Comparison of ENCODE assay signal across 1 cellular context in the genomic region with DNA sequence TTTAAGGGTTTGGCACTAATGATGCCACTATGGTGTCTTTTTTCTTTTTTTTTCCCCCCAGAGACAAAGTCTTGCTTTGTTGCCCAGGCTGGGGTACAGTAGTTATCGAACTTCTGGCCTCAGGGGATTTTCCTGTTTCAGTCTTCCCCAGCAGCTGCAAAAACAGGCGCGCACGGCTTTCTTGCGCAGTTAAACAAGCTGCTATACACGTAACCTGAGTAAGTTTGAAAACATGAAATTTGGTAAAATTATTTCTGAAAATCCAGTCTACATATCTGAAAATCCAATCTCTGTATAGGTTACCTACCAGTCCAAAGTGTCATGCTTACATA.
TF ChIP-seq lines count a peak whose summit lies in the region.

No MANE protein-coding gene starts in this region.

TF ChIP-seq in K562, 482 proteins besides CTCF, POLR2A, EP300 and RAD21:
- TF ChIP-seq JUN (IDR thresholded peaks at IDR 0.05; ENCODE audit: borderline replicate concordance, low read depth, low read length) (no peak), JUN (CRISPR knock-in tag; IDR thresholded peaks at IDR 0.05; ENCODE audit: borderline replicate concordance) (no peak), ZFX (CRISPR knock-in tag; IDR thresholded peaks at IDR 0.05) (peak; percentile 21; the same call in 1 of the 2 replicates), ZZZ3 (IDR thresholded peaks at IDR 0.05) (no peak), HDGF (IDR thresholded peaks at IDR 0.05) (0 out of 2 replicates have a peak, but pooled peaks have one; percentile 44), NRF1 (conservative IDR thresholded peaks at IDR 0.05 in 1 of 2, IDR thresholded peaks at IDR 0.05 in 1 of 2) (peak; percentile 64 to 71), NCOA2 (IDR thresholded peaks at IDR 0.05; ENCODE audit: partially characterized antibody in 2 of 2) (no peak), HNRNPLL (IDR thresholded peaks at IDR 0.05; ENCODE audit: low read depth, low read length, poor library complexity, severe bottlenecking) (peak; percentile 22), ADNP (tag; IDR thresholded peaks at IDR 0.05) (0 out of 2 replicates have a peak, but pooled peaks have one; percentile 38), SMARCA4 (IDR thresholded peaks at IDR 0.05) (peak; percentile 10; the same call in 1 of the 2 replicates), MYBL2 (IDR thresholded peaks at IDR 0.05; ENCODE audit: low read depth) (no peak), MYBL2 (CRISPR knock-in tag; IDR thresholded peaks at IDR 0.05; ENCODE audit: borderline replicate concordance) (no peak), SMAD1 (IDR thresholded peaks at IDR 0.05; ENCODE audit: low read depth, low read length, partially characterized antibody) (no peak), HMGN3 (IDR thresholded peaks at IDR 0.05; ENCODE audit: borderline replicate concordance, extremely low read depth, insufficient read length, low read depth, low read length) (no peak), ETV6 (IDR thresholded peaks at IDR 0.05; ENCODE audit: borderline replicate concordance in 1 of 2, low read depth in 2 of 2, low read length in 1 of 2) (no peak), ETV6 (CRISPR knock-in tag; IDR thresholded peaks at IDR 0.05; ENCODE audit: borderline replicate concordance) (no peak), ZNF224 (CRISPR knock-in tag; IDR thresholded peaks at IDR 0.05) (no peak), IRF2 (CRISPR knock-in tag; IDR thresholded peaks at IDR 0.05) (no peak), PHTF2 (CRISPR knock-in tag; IDR thresholded peaks at IDR 0.05) (no peak)
- TF ChIP-seq, protein P1, sequence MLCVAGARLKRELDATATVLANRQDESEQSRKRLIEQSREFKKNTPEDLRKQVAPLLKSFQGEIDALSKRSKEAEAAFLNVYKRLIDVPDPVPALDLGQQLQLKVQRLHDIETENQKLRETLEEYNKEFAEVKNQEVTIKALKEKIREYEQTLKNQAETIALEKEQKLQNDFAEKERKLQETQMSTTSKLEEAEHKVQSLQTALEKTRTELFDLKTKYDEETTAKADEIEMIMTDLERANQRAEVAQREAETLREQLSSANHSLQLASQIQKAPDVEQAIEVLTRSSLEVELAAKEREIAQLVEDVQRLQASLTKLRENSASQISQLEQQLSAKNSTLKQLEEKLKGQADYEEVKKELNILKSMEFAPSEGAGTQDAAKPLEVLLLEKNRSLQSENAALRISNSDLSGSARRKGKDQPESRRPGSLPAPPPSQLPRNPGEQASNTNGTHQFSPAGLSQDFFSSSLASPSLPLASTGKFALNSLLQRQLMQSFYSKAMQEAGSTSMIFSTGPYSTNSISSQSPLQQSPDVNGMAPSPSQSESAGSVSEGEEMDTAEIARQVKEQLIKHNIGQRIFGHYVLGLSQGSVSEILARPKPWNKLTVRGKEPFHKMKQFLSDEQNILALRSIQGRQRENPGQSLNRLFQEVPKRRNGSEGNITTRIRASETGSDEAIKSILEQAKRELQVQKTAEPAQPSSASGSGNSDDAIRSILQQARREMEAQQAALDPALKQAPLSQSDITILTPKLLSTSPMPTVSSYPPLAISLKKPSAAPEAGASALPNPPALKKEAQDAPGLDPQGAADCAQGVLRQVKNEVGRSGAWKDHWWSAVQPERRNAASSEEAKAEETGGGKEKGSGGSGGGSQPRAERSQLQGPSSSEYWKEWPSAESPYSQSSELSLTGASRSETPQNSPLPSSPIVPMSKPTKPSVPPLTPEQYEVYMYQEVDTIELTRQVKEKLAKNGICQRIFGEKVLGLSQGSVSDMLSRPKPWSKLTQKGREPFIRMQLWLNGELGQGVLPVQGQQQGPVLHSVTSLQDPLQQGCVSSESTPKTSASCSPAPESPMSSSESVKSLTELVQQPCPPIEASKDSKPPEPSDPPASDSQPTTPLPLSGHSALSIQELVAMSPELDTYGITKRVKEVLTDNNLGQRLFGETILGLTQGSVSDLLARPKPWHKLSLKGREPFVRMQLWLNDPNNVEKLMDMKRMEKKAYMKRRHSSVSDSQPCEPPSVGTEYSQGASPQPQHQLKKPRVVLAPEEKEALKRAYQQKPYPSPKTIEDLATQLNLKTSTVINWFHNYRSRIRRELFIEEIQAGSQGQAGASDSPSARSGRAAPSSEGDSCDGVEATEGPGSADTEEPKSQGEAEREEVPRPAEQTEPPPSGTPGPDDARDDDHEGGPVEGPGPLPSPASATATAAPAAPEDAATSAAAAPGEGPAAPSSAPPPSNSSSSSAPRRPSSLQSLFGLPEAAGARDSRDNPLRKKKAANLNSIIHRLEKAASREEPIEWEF (CRISPR knock-in tag; IDR thresholded peaks at IDR 0.05), result 0 out of 2 replicates have a peak, but pooled peaks have one; percentile 71
- TF ChIP-seq, protein P2, sequence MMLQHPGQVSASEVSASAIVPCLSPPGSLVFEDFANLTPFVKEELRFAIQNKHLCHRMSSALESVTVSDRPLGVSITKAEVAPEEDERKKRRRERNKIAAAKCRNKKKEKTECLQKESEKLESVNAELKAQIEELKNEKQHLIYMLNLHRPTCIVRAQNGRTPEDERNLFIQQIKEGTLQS (IDR thresholded peaks at IDR 0.05), result peak; percentile 62
- TF ChIP-seq, protein P2 (CRISPR knock-in tag; conservative IDR thresholded peaks at IDR 0.05), result no peak
- TF ChIP-seq, protein P3, sequence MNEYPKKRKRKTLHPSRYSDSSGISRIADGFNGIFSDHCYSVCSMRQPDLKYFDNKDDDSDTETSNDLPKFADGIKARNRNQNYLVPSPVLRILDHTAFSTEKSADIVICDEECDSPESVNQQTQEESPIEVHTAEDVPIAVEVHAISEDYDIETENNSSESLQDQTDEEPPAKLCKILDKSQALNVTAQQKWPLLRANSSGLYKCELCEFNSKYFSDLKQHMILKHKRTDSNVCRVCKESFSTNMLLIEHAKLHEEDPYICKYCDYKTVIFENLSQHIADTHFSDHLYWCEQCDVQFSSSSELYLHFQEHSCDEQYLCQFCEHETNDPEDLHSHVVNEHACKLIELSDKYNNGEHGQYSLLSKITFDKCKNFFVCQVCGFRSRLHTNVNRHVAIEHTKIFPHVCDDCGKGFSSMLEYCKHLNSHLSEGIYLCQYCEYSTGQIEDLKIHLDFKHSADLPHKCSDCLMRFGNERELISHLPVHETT (CRISPR knock-in tag; conservative IDR thresholded peaks at IDR 0.05 in 1 of 2, IDR thresholded peaks at IDR 0.05 in 1 of 2), result peak in 1 of 2 experiments; percentile 54; a peak in 1 of 4 replicates
- TF ChIP-seq, protein P4, sequence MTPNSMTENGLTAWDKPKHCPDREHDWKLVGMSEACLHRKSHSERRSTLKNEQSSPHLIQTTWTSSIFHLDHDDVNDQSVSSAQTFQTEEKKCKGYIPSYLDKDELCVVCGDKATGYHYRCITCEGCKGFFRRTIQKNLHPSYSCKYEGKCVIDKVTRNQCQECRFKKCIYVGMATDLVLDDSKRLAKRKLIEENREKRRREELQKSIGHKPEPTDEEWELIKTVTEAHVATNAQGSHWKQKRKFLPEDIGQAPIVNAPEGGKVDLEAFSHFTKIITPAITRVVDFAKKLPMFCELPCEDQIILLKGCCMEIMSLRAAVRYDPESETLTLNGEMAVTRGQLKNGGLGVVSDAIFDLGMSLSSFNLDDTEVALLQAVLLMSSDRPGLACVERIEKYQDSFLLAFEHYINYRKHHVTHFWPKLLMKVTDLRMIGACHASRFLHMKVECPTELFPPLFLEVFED (CRISPR knock-in tag; conservative IDR thresholded peaks at IDR 0.05), result no peak
